8 cellular contexts compared by ENCODE assay signal in genomic region chr1:84862810-84863251, GRCh38. TPM values are rescaled to one million over a fixed set of nuclear protein-coding genes. Genes with fewer than 3 reads are reported as not detected.
A peak's percentile ranks its signal among the peaks of the same experiment; 100 is the strongest.
DNase-seq lines count a peak whose midpoint lies in the region; ATAC-seq, FAIRE-seq and TF ChIP-seq lines count a peak whose summit lies in the region.

No MANE protein-coding gene starts in this region.

- H3K4me1 ChIP-seq in Loucy (ENCODE audit: insufficient read depth, low read length, poor library complexity, severe bottlenecking) (peaks cover 10% of the 10 kb centered on the region), mammary epithelial cell (ENCODE audit: insufficient read depth, low read length) (peaks cover 16% of the 10 kb centered on the region)

- H3K27ac ChIP-seq in mammary epithelial cell (ENCODE audit: insufficient read depth, low read depth, low read length), result no peak overlapping the region

- ATAC-seq in GM21619 (IDR thresholded peaks at IDR 0.05; ENCODE audit: unreplicated experiment) (peak; percentile 91), esophagus mucosa (no peak)

- H3K9me3 ChIP-seq in Loucy (ENCODE audit: insufficient read depth, low read depth, low read length), result no peaks in the 10 kb centered on the region
- H3K9me3 ChIP-seq in mammary epithelial cell (replicated peaks; ENCODE audit: insufficient read depth, low read length), result no peaks in the 10 kb centered on the region

- no peak for TF ChIP-seq POLR2A in GM12892 (IDR thresholded peaks at IDR 0.05; ENCODE audit: low read depth, low read length)

- BruUV-seq in mammary epithelial cell (replicated peaks; lab: Mats Ljungman, UMichigan), result no TSS peak

- no peaks in the 10 kb centered on the region for H3K27me3 ChIP-seq in Loucy (ENCODE audit: insufficient read depth, low read length, poor library complexity, severe bottlenecking)
- H3K27me3 ChIP-seq in mammary epithelial cell (ENCODE audit: insufficient read depth, low read length), result no peaks in the 10 kb centered on the region

- no peaks in the 10 kb centered on the region for H3F3A ChIP-seq in Loucy (ENCODE audit: low read depth)

- H3K4me3 ChIP-seq in Loucy (ENCODE audit: low read length, poor library complexity, severe bottlenecking) (no peak overlapping the region), mammary epithelial cell (replicated peaks in 1 of 3; ENCODE audit: insufficient read depth in 1 of 3, low read depth in 2 of 3, low read length in 3 of 3) (no peak overlapping the region)

- FAIRE-seq in GM12892 (lab: Jason Lieb, UNC), result peak; percentile 73
- no peak for FAIRE-seq in RCC 7860 (lab: Jason Lieb, UNC)

- H3K4me2 ChIP-seq in Loucy (ENCODE audit: low read depth, low read length, poor library complexity, severe bottlenecking) (peak overlapping the region; percentile 44), mammary epithelial cell (ENCODE audit: insufficient read depth, low read depth, low read length) (peak overlapping the region; percentile 11)

- intact Hi-C loops in mammary epithelial cell (cut with micrococcal nuclease), result no loop called here

- H3K9me2 ChIP-seq in Loucy (replicated peaks; ENCODE audit: low read depth, low read length), result no peaks in the 10 kb centered on the region

- no peak overlapping the region for H3K9ac ChIP-seq in Loucy (ENCODE audit: low read depth, low read length, poor library complexity, severe bottlenecking)
- H3K9ac ChIP-seq in mammary epithelial cell (ENCODE audit: insufficient read depth, low read length), result no peak overlapping the region

- H3K79me2 ChIP-seq in Loucy (ENCODE audit: insufficient read depth, low read length) (no peaks in the 10 kb centered on the region), mammary epithelial cell (ENCODE audit: insufficient read depth, low read length) (peaks cover 29% of the 10 kb centered on the region)

- H4K20me1 ChIP-seq in Loucy (ENCODE audit: insufficient read depth, low read length, poor library complexity, severe bottlenecking) (no peaks in the 10 kb centered on the region), mammary epithelial cell (ENCODE audit: insufficient read depth, low read length) (no peaks in the 10 kb centered on the region)

- TF ChIP-seq CTCF in Loucy (conservative IDR thresholded peaks at IDR 0.05; ENCODE audit: low read length), result no peak
- no peak for TF ChIP-seq CTCF in mammary epithelial cell (conservative IDR thresholded peaks at IDR 0.05 in 1 of 2, IDR thresholded peaks at IDR 0.05 in 1 of 2; ENCODE audit: extremely low read depth in 1 of 2, insufficient read depth in 1 of 2, low read depth in 1 of 2, low read length in 2 of 2)

- in situ Hi-C loops in mammary epithelial cell (cut with MboI; ENCODE audit: low sequenced_read_pairs in 2 of 2), result no loop called here

- CTCF ChIA-PET in mammary epithelial cell (lab: Charles Lee; ENCODE audit: low non-redundant PET), result no interaction called here

- dilution Hi-C loops in mammary epithelial cell (cut with HindIII; ENCODE audit: low sequenced_read_pairs), result no loop called here

- H2AFZ ChIP-seq in Loucy (ENCODE audit: low read length) (peak overlapping the region; percentile 86), mammary epithelial cell (ENCODE audit: low read depth, low read length) (no peak overlapping the region)

- 53% methylated on average over 4 of the region's 5 CpGs for WGBS in mammary epithelial cell (ENCODE audit: low coverage, missing lambda C conversion rate)

- H3K36me3 ChIP-seq in Loucy (ENCODE audit: insufficient read depth, low read length) (no peaks in the 10 kb centered on the region), mammary epithelial cell (ENCODE audit: insufficient read depth, low read length) (no peaks in the 10 kb centered on the region)

- peak; percentile 21 for DNase-seq in GM12892 (ENCODE audit: insufficient read length)
- DNase-seq in mammary epithelial cell, result peak; percentile 78
- no peak for DNase-seq in RCC 7860 (ENCODE audit: low spot score)
- DNase-seq in 8988T, result no peak
- DNase-seq in NCI-H774 (lab: John Stamatoyannopoulos, UW), result no peak

RNA-seq across cellular contexts. Expression of gene LPAR3, which starts 30.2 kb away (rescaled TPM):
- 0.08 TPM for polyA plus RNA-seq in GM12892 (2012; ENCODE audit: missing spikeins)
- total RNA-seq in mammary epithelial cell (10 to 100 TPM; 14.3 to 17.2 TPM), esophagus mucosa (20.6 TPM)
- polyA plus RNA-seq in mammary epithelial cell, result 32.7 TPM
- polyA minus RNA-seq in mammary epithelial cell, result 66.6 TPM

Comparison
In these comparisons a context has a peak if more than half of its experiments do, and no peak if none do; other contexts are left out.
1. DNase-seq: peak in GM12892 (single experiment) and mammary epithelial cell (single experiment); none in RCC 7860 (single experiment), 8988T (single experiment) and NCI-H774 (single experiment).